ENCODE assay signal across 8 cellular contexts in the genomic region with DNA sequence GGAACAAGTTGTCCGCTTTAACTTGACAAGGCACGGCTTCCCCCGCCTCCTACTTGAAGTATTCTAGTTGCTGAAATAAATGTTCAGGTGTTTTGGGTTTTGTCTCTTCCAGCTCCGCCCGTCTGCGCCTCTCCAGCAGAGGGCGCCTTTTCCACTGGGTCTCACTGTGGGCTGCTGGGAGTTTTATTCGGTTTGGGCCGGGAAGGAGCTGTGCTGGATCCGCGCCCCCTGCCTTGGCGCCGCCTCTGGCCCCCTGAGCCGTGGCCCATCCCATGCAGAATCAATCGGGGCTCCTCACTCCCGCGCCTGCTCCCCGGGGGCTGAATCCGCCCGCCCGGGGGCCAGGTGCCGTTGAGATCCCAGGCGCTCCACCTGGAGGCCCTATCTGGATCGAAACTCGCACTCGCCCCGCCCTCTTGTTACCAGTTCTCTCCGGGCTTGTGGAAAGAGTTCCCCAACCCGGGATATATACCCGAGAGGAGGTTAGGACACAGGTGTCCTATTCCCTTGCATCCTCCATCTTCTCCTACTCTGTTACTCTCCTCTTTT. TPM values are rescaled to one million over a fixed set of nuclear protein-coding genes. Genes with fewer than 3 reads are reported as not detected.
DNase-seq lines count a peak whose midpoint lies in the region; ATAC-seq and TF ChIP-seq lines count a peak whose summit lies in the region.

No MANE protein-coding gene starts in this region.

- H3K27ac ChIP-seq in AG04450 (ENCODE audit: low read depth, low read length): no peak overlapping the region
- no peak overlapping the region for H3K27ac ChIP-seq in right atrium auricular region
- no peak overlapping the region for H3K27ac ChIP-seq in skin epidermis

- DNase-seq in AG04450 (ENCODE audit: low read depth, low spot score): no peak
- peak; percentile 61 for DNase-seq in HPDE6-E6E7 (ENCODE audit: extremely low spot score)
- DNase-seq in activated naive CD8-positive, alpha-beta T cell treated with anti-CD3 and anti-CD28 coated beads for 36 hours: peak; percentile 63
- DNase-seq in right atrium auricular region (ENCODE audit: low spot score): no peak

- no peaks in the 10 kb centered on the region for H3K36me3 Mint-ChIP-seq in activated naive CD8-positive, alpha-beta T cell treated with anti-CD3 and anti-CD28 coated beads for 36 hours

- H3K27me3 ChIP-seq in AG04450 (ENCODE audit: control insufficient read depth, insufficient read depth, low read length): no peaks in the 10 kb centered on the region
- H3K27me3 ChIP-seq in right atrium auricular region: no peaks in the 10 kb centered on the region

- peaks cover 5% of the 10 kb centered on the region for H3K4me1 Mint-ChIP-seq in activated naive CD8-positive, alpha-beta T cell treated with anti-CD3 and anti-CD28 coated beads for 36 hours

- H3K27ac Mint-ChIP-seq in activated naive CD8-positive, alpha-beta T cell treated with anti-CD3 and anti-CD28 coated beads for 36 hours: no peak overlapping the region

- H3K9me3 ChIP-seq in AG04450 (ENCODE audit: control insufficient read depth, insufficient read depth, low read length) (peaks cover 5% of the 10 kb centered on the region), right atrium auricular region (no peaks in the 10 kb centered on the region)

- peak overlapping the region; percentile 61 for H3K4me3 Mint-ChIP-seq in activated naive CD8-positive, alpha-beta T cell treated with anti-CD3 and anti-CD28 coated beads for 36 hours

- no peaks in the 10 kb centered on the region for H3K9me3 Mint-ChIP-seq in activated naive CD8-positive, alpha-beta T cell treated with anti-CD3 and anti-CD28 coated beads for 36 hours

- no peaks in the 10 kb centered on the region for H3K36me3 ChIP-seq in right atrium auricular region

- CTCF ChIA-PET in AG04450 (lab: Charles Lee): no interaction called here

- H3K27me3 Mint-ChIP-seq in activated naive CD8-positive, alpha-beta T cell treated with anti-CD3 and anti-CD28 coated beads for 36 hours: peaks cover 39% of the 10 kb centered on the region

- peak; percentile 70 for ATAC-seq in GM18907 (IDR thresholded peaks at IDR 0.05; ENCODE audit: unreplicated experiment)
- ATAC-seq in SK-N-SH treated with all-trans-retinoic acid at 6 μM for 48 hours: peak; percentile 96
- no peak for ATAC-seq in HG03457 (IDR thresholded peaks at IDR 0.05; ENCODE audit: unreplicated experiment)

- H3K4me1 ChIP-seq in right atrium auricular region: no peaks in the 10 kb centered on the region

- H3K4me3 ChIP-seq in AG04450 (ENCODE audit: low read depth, low read length) (no peak overlapping the region), right atrium auricular region (peak overlapping the region in 1 of 2 donors; percentile 44), skin epidermis (peak overlapping the region in 5 of 7 experiments; percentile 12 to 39 (median 28))

- TF ChIP-seq CTCF in AG04450 (IDR thresholded peaks at IDR 0.05; ENCODE audit: low read depth, low read length): peak; percentile 41
- peak; percentile 35 to 71 for TF ChIP-seq CTCF in right atrium auricular region (IDR thresholded peaks at IDR 0.05)

- POLR2A ChIA-PET in AG04450 (lab: Yijun Ruan, JAX): no interaction called here

TF ChIP-seq in SK-N-SH treated with all-trans-retinoic acid at 6 μM for 48 hours, 23 proteins besides CTCF, POLR2A, EP300 and RAD21:
- TF ChIP-seq CSDC2 (CRISPR knock-in tag; IDR thresholded peaks at IDR 0.05) (no peak), ARNTL (CRISPR knock-in tag; IDR thresholded peaks at IDR 0.05; ENCODE audit: borderline replicate concordance, low read depth) (no peak), RARB (CRISPR knock-in tag; IDR thresholded peaks at IDR 0.05) (no peak), TCF4 (CRISPR knock-in tag; IDR thresholded peaks at IDR 0.05; ENCODE audit: borderline replicate concordance) (no peak), ZFP30 (CRISPR knock-in tag; IDR thresholded peaks at IDR 0.05) (no peak), BACH2 (CRISPR knock-in tag; IDR thresholded peaks at IDR 0.05; ENCODE audit: borderline replicate concordance) (no peak), CREB5 (CRISPR knock-in tag; IDR thresholded peaks at IDR 0.05; ENCODE audit: low read depth) (no peak), GLIS3 (CRISPR knock-in tag; IDR thresholded peaks at IDR 0.05) (no peak), ZNF565 (CRISPR knock-in tag; conservative IDR thresholded peaks at IDR 0.05; ENCODE audit: low read depth) (no peak), OSR1 (CRISPR knock-in tag; IDR thresholded peaks at IDR 0.05) (no peak)
- TF ChIP-seq, protein P1, sequence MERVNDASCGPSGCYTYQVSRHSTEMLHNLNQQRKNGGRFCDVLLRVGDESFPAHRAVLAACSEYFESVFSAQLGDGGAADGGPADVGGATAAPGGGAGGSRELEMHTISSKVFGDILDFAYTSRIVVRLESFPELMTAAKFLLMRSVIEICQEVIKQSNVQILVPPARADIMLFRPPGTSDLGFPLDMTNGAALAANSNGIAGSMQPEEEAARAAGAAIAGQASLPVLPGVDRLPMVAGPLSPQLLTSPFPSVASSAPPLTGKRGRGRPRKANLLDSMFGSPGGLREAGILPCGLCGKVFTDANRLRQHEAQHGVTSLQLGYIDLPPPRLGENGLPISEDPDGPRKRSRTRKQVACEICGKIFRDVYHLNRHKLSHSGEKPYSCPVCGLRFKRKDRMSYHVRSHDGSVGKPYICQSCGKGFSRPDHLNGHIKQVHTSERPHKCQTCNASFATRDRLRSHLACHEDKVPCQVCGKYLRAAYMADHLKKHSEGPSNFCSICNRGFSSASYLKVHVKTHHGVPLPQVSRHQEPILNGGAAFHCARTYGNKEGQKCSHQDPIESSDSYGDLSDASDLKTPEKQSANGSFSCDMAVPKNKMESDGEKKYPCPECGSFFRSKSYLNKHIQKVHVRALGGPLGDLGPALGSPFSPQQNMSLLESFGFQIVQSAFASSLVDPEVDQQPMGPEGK (CRISPR knock-in tag; IDR thresholded peaks at IDR 0.05; ENCODE audit: borderline replicate concordance): no peak
TF ChIP-seq in SK-N-SH treated with all-trans-retinoic acid at 6 μM for 48 hours: peak in this region for 0.

RNA-seq across cellular contexts. Expression of gene TCF21, which starts 51.0 kb away (rescaled TPM):
- polyA plus RNA-seq in AG04450 (2011; rRNA removed): 30.7 and 32.2 TPM in 2 replicates
- 38.5 and 49.9 TPM in 2 replicates for polyA minus RNA-seq in AG04450 (2011; rRNA and poly(A)+ RNA removed)
- total RNA-seq in activated naive CD8-positive, alpha-beta T cell treated with anti-CD3 and anti-CD28 coated beads for 36 hours: not detected
- total RNA-seq in right atrium auricular region: 10 to 100 TPM in 1 of 2 donors, 1 to 10 TPM in 1; 7.5 to 16.5 TPM

Comparison
In these comparisons a context has a peak if more than half of its experiments do, and no peak if none do; other contexts are left out.
1. DNase-seq: peak in HPDE6-E6E7 (single experiment) and activated naive CD8-positive, alpha-beta T cell treated with anti-CD3 and anti-CD28 coated beads for 36 hours (single experiment); none in AG04450 (single experiment) and right atrium auricular region (single experiment).
2. RNA of gene TCF21, which starts 51.0 kb away (total RNA-seq): 7.5 to 16.5 TPM in right atrium auricular region; not detected in activated naive CD8-positive, alpha-beta T cell treated with anti-CD3 and anti-CD28 coated beads for 36 hours; every median in the first group is over 4 times any median in the second.